In genomic region chr17:81693491-81694360, GRCh38 we compare ENCODE assay signal across 1 cellular context.
TF ChIP-seq lines count a peak whose summit lies in the region.

No MANE protein-coding gene starts in this region.

TF ChIP-seq in GM23338, 12 proteins besides CTCF, POLR2A, EP300 and RAD21:
- TF ChIP-seq POLR2AphosphoS5 (IDR thresholded peaks at IDR 0.05; ENCODE audit: low read depth) (no peak), JUNB (IDR thresholded peaks at IDR 0.05; ENCODE audit: unreplicated experiment) (no peak), EZH2 (IDR thresholded peaks at IDR 0.05; ENCODE audit: low read depth, unreplicated experiment) (no peak), ZNF114 (CRISPR knock-in tag; IDR thresholded peaks at IDR 0.05) (no peak), EZH2phosphoT487 (IDR thresholded peaks at IDR 0.05; ENCODE audit: unreplicated experiment) (no peak), CREB1 (CRISPR knock-in tag; IDR thresholded peaks at IDR 0.05; ENCODE audit: low read depth) (no peak), STAT1 (IDR thresholded peaks at IDR 0.05; ENCODE audit: unreplicated experiment) (no peak)
- TF ChIP-seq, protein P1, sequence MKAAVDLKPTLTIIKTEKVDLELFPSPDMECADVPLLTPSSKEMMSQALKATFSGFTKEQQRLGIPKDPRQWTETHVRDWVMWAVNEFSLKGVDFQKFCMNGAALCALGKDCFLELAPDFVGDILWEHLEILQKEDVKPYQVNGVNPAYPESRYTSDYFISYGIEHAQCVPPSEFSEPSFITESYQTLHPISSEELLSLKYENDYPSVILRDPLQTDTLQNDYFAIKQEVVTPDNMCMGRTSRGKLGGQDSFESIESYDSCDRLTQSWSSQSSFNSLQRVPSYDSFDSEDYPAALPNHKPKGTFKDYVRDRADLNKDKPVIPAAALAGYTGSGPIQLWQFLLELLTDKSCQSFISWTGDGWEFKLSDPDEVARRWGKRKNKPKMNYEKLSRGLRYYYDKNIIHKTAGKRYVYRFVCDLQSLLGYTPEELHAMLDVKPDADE (IDR thresholded peaks at IDR 0.05) = no peak
TF ChIP-seq in GM23338: peak in this region for 0.
